1 cellular context compared by ENCODE assay signal in the genomic region with DNA sequence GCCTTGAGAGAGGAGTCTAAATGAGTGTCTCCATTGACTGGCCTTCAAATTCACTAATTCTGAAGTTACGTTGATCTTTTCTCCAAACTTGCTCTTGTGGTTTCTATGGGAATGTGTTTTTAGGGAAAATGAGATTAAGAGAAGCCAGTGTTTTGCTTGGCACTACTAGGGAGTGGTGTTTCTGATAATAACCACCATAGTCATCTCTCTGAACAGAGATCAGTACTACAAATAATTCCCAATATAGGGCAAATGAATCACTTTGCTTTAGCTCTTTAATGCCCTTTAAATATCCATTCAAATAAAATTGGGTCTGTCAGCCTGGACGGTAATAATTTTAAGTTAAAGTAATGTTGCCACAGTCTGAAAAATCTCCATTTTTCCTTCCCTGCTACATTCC.
TF ChIP-seq lines count a peak whose summit lies in the region.

No MANE protein-coding gene starts in this region.

TF ChIP-seq in WTC11, 78 proteins besides CTCF, POLR2A, EP300 and RAD21 (continued from another document):
- TF ChIP-seq, protein P1, sequence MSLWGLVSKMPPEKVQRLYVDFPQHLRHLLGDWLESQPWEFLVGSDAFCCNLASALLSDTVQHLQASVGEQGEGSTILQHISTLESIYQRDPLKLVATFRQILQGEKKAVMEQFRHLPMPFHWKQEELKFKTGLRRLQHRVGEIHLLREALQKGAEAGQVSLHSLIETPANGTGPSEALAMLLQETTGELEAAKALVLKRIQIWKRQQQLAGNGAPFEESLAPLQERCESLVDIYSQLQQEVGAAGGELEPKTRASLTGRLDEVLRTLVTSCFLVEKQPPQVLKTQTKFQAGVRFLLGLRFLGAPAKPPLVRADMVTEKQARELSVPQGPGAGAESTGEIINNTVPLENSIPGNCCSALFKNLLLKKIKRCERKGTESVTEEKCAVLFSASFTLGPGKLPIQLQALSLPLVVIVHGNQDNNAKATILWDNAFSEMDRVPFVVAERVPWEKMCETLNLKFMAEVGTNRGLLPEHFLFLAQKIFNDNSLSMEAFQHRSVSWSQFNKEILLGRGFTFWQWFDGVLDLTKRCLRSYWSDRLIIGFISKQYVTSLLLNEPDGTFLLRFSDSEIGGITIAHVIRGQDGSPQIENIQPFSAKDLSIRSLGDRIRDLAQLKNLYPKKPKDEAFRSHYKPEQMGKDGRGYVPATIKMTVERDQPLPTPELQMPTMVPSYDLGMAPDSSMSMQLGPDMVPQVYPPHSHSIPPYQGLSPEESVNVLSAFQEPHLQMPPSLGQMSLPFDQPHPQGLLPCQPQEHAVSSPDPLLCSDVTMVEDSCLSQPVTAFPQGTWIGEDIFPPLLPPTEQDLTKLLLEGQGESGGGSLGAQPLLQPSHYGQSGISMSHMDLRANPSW (CRISPR knock-in tag; conservative IDR thresholded peaks at IDR 0.05; ENCODE audit: low read depth): no peak
TF ChIP-seq in WTC11: peak in this region for 0.
